ENCODE assay signal across 11 cellular contexts in genomic region chr5:120690621-120691407, GRCh38.
"Had no signal": no experiment of that assay in that cellular context is flagged by ENCODE, and none has a peak within 500 bp of the region (broad histone marks: within the 10 kb centered on the region; RNA-seq: fewer than 3 reads in every experiment).

No MANE protein-coding gene starts in this region.

- H3K4me3 ChIP-seq: heart left ventricle, thyroid gland had no signal

- H3K27me3 ChIP-seq: heart left ventricle, thyroid gland had no signal

- H3K9ac ChIP-seq: parathyroid adenoma had no signal

- H3K4me1 ChIP-seq: heart left ventricle, parathyroid adenoma, thyroid gland had no signal

- H2AFZ ChIP-seq: parathyroid adenoma had no signal

- H3K27ac ChIP-seq: heart left ventricle, parathyroid adenoma, thyroid gland had no signal

- H3K9me3 ChIP-seq: heart left ventricle, thyroid gland had no signal

- H3K79me2 ChIP-seq: parathyroid adenoma had no signal

- ATAC-seq: activated T-helper 17 cell treated with anti-CD3 and anti-CD28 coated beads, Interleukin-2, amount 50 U/mL, for 72 hours; heart left ventricle; stimulated activated effector memory CD8-positive, alpha-beta T cell treated with anti-CD3 and anti-CD28 coated beads, Interleukin-12 subunit alpha, Interleukin-12 subunit beta, amount 100 ng/mL, for 72 hours had no signal

- H3K36me3 ChIP-seq: thyroid gland had no signal

- DNase-seq: activated CD4-positive, alpha-beta T cell treated with anti-CD3 and anti-CD28 coated beads, Interleukin-2, amount 50 U/mL, for 4 hours; activated CD4-positive, CD25-positive, alpha-beta regulatory T cell treated with anti-CD3 and anti-CD28 coated beads, Interleukin-2, amount 50 U/mL, for 72 hours; activated naive CD4-positive, alpha-beta T cell treated with Interleukin-2 at 50 U/mL for 16 hours; anterior cingulate cortex; heart left ventricle; immature natural killer cell; retina; thyroid gland had no signal
